9 cellular contexts compared by ENCODE assay signal in the genomic region with DNA sequence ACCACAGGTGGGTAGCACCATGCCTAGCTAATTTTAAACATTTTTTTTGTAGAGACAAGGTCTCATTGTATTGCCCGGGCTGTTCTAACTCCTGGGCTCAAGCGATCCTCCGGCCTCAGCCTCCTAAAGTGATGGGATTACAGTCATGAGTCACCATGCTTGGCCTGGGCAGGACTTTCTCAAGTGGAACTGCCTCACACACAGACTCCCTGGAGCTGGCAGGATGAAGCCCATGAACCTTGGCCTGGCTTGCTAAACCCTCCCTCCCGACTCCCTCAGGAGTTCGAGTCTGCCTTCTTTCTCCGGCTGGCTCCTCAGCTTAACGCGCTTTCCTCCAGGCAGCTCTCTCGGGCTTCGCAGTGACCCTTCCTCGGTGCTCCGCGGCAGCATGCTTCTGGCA. TPM values are rescaled to one million over a fixed set of nuclear protein-coding genes. Genes with fewer than 3 reads are reported as not detected.
A peak's percentile ranks its signal among the peaks of the same experiment; 100 is the strongest.
DNase-seq lines count a peak whose midpoint lies in the region; ATAC-seq and TF ChIP-seq lines count a peak whose summit lies in the region.
"Had no signal": no experiment of that assay in that cellular context is flagged by ENCODE, and none has a peak within 500 bp of the region (broad histone marks: within the 10 kb centered on the region; RNA-seq: fewer than 3 reads in every experiment).

No MANE protein-coding gene starts in this region.

- H3K4me3 ChIP-seq in epithelial cell of proximal tubule (ENCODE audit: low read depth, low read length): no peak overlapping the region
- H3K4me3 ChIP-seq: HAP-1 had no signal

- TF ChIP-seq CTCF in RWPE1 (conservative IDR thresholded peaks at IDR 0.05; ENCODE audit: low read depth): no peak
- no peak for TF ChIP-seq CTCF in epithelial cell of proximal tubule (conservative IDR thresholded peaks at IDR 0.05; ENCODE audit: low read depth, low read length)

- peak overlapping the region; percentile 10 for H3K27ac ChIP-seq in RWPE1

- no peak for ATAC-seq in GM21515 (IDR thresholded peaks at IDR 0.05; ENCODE audit: unreplicated experiment)

- POLR2A ChIA-PET in RWPE1 (lab: Yijun Ruan, JAX; ENCODE audit: low non-redundant PET): no interaction called here

- peak; percentile 50 for DNase-seq in EH (ENCODE audit: low read depth)
- DNase-seq in RWPE1 (ENCODE audit: low spot score): no peak
- DNase-seq in epithelial cell of proximal tubule (ENCODE audit: low read depth): peak; percentile 48
- DNase-seq in renal cortical epithelial cell (ENCODE audit: low read depth): peak; percentile 73
- DNase-seq in MV-4-11 (lab: John Stamatoyannopoulos, UW): no peak
- DNase-seq in NCI-H2196 treated with DMSO at 0.1 percent for 48 hours (lab: John Stamatoyannopoulos, UW; ENCODE audit: unreplicated experiment): no peak
- no peak for DNase-seq in stimulated activated CD4-positive, alpha-beta T cell treated with anti-CD3 and anti-CD28 coated beads, Interleukin-2, amount 100 ng/mL, for 48 hours

- CTCF ChIA-PET in RWPE1 (lab: Yijun Ruan, JAX): interaction anchor here (0.6 to 1.4 kb wide), 2 partner anchors 71 to 361 kb away, joined by 5 read pairs; no protein-coding TSS in a partner anchor

RNA-seq across cellular contexts. Expression of gene ECE1, which starts 7.7 kb away (rescaled TPM):
- total RNA-seq in epithelial cell of proximal tubule: 98.7 and 115 TPM in 2 replicates
- total RNA-seq in renal cortical epithelial cell: 122 and 191 TPM in 2 replicates

Comparison
In these comparisons a context has a peak if more than half of its experiments do, and no peak if none do; other contexts are left out.
1. DNase-seq: peak in EH (single experiment), epithelial cell of proximal tubule (single experiment) and renal cortical epithelial cell (single experiment); none in RWPE1 (single experiment), MV-4-11 (single experiment), NCI-H2196 treated with DMSO at 0.1 percent for 48 hours (single experiment) and stimulated activated CD4-positive, alpha-beta T cell treated with anti-CD3 and anti-CD28 coated beads, Interleukin-2, amount 100 ng/mL, for 48 hours (0 of 2).